Comparison of ENCODE assay signal across 8 cellular contexts in the genomic region with DNA sequence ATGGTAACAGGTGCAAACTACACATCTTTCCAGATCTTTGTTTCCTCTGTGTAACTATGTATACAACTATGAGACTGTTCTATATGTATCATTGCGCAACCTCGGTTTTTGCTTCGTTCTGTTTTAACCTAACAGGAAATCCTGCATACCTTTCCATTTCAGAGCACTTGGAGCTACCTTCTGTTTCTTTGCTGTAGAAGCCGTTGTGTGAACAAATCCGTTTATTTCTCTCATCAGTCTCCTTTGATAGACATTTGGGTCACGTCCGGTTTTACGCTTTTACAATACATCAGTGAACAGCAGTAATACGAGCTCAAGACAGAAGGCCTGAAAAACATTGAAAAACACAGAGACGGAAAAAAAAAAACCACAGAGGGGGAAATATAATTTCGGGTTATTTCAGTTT. TPM values are rescaled to one million over a fixed set of nuclear protein-coding genes. Genes with fewer than 3 reads are reported as not detected.
DNase-seq lines count a peak whose midpoint lies in the region; ATAC-seq and TF ChIP-seq lines count a peak whose summit lies in the region.

No MANE protein-coding gene starts in this region.

- H3K79me2 ChIP-seq in SK-N-SH (ENCODE audit: insufficient read depth) = 0 out of 2 replicates have a peak, but pooled peaks cover 3% of the 10 kb centered on the region

- no peaks in the 10 kb centered on the region for H3K36me3 Mint-ChIP-seq in type B pancreatic cell

- no peaks in the 10 kb centered on the region for H3K27me3 ChIP-seq in SK-N-SH (ENCODE audit: insufficient read depth)
- no peaks in the 10 kb centered on the region for H3K27me3 ChIP-seq in ascending aorta
- H3K27me3 ChIP-seq in liver (ENCODE audit: control insufficient read depth in 4 of 4, insufficient read depth in 4 of 4, low read length in 3 of 4) = no peaks in the 10 kb centered on the region

- ATAC-seq in SK-N-SH treated with all-trans-retinoic acid at 6 μM for 48 hours (no peak), HG02885 (IDR thresholded peaks at IDR 0.05; ENCODE audit: poor library complexity, unreplicated experiment) (no peak)

- no peaks in the 10 kb centered on the region for H3K9me2 ChIP-seq in SK-N-SH

- TF ChIP-seq CTCF in SK-N-SH (IDR thresholded peaks at IDR 0.05) (no peak), ascending aorta (IDR thresholded peaks at IDR 0.05) (no peak), liver (IDR thresholded peaks at IDR 0.05; ENCODE audit: low read depth, low read length, missing input control) (no peak), type B pancreatic cell (conservative IDR thresholded peaks at IDR 0.05) (no peak)

- peaks cover 19 to 22% of the 10 kb centered on the region in 2 experiments; a peak in 3 of 4 replicates for H3K4me1 ChIP-seq in SK-N-SH (ENCODE audit: control insufficient read depth in 1 of 2, insufficient read depth in 2 of 2, low read depth in 1 of 2, low read length in 1 of 2)
- peaks cover 14 to 27% of the 10 kb centered on the region in 2 donors for H3K4me1 ChIP-seq in ascending aorta
- peaks cover 6 to 62% (median 46%) of the 10 kb centered on the region in 4 donors for H3K4me1 ChIP-seq in liver (ENCODE audit: control insufficient read depth in 4 of 4, insufficient read depth in 4 of 4, low read length in 3 of 4)

- no peaks in the 10 kb centered on the region for H4K20me1 ChIP-seq in SK-N-SH (ENCODE audit: insufficient read depth)

- no peaks in the 10 kb centered on the region for H3K36me3 ChIP-seq in SK-N-SH (replicated peaks in 1 of 2; ENCODE audit: control insufficient read depth in 1 of 2, insufficient read depth in 2 of 2, low read length in 1 of 2)
- H3K36me3 ChIP-seq in ascending aorta = no peaks in the 10 kb centered on the region
- H3K36me3 ChIP-seq in liver (ENCODE audit: control insufficient read depth in 4 of 4, insufficient read depth in 3 of 4, low read depth in 1 of 4, low read length in 3 of 4) = no peaks in the 10 kb centered on the region

- peak overlapping the region; percentile 92 for H3K27ac Mint-ChIP-seq in type B pancreatic cell

- H3K4me3 Mint-ChIP-seq in type B pancreatic cell = peak overlapping the region; percentile 87

- POLR2A ChIA-PET in SK-N-SH (lab: Yijun Ruan, JAX) = interaction anchor here (0.6 to 1.5 kb wide), 2 partner anchors 11 to 82 kb away, joined by 3 to 5 read pairs; partner anchors contain the start of genes ATP5IF1 and MED18

- H3K4me3 ChIP-seq in SK-N-SH (ENCODE audit: low read depth in 2 of 2, low read length in 1 of 2) (peak overlapping the region; percentile 58 to 82), ascending aorta (peak overlapping the region; percentile 56 to 62), liver (ENCODE audit: low read depth in 1 of 3, low read length in 3 of 3) (peak overlapping the region; percentile 33 to 60 (median 50))

- CTCF ChIA-PET in SK-N-SH (lab: Yijun Ruan, JAX) = interaction anchor here (1.0 to 4.0 kb wide), 4 partner anchors 9 to 389 kb away, joined by 3 to 36 read pairs (median 4); no protein-coding TSS in a partner anchor

- H3K4me2 ChIP-seq in SK-N-SH = peak overlapping the region; percentile 84

- H3F3A ChIP-seq in SK-N-SH (replicated peaks; ENCODE audit: insufficient read depth) = peaks cover 22% of the 10 kb centered on the region

- TF ChIP-seq EP300 in SK-N-SH (IDR thresholded peaks at IDR 0.05; ENCODE audit: borderline replicate concordance in 1 of 2, low read depth in 1 of 2, low read length in 1 of 2) = no peak

- H3K4me1 Mint-ChIP-seq in type B pancreatic cell (ENCODE audit: unreplicated experiment) = peaks cover 28% of the 10 kb centered on the region

- TF ChIP-seq RAD21 in SK-N-SH (IDR thresholded peaks at IDR 0.05; ENCODE audit: low read length) (no peak), liver (IDR thresholded peaks at IDR 0.05) (no peak)

- intact Hi-C loops in ascending aorta (cut with DNase I) = loop anchor here (1.0 to 10.0 kb wide), 3 partner anchors 10 to 261 kb away; partner anchors contain the start of genes ATP5IF1 and RCC1

- peak overlapping the region; percentile 77 for H3K9ac ChIP-seq in SK-N-SH
- peak overlapping the region in 1 of 2 donors; percentile 80 for H3K9ac ChIP-seq in liver (ENCODE audit: low read depth in 1 of 2, low read length in 2 of 2)

- H3K27me3 Mint-ChIP-seq in type B pancreatic cell = no peaks in the 10 kb centered on the region

- DNase-seq in SK-N-SH (no peak), M059J (ENCODE audit: low read depth) (peak; percentile 31), ascending aorta (ENCODE audit: low spot score in 2 of 2) (peak in 1 of 2 donors; percentile 59), type B pancreatic cell (ENCODE audit: extremely low spot score, unreplicated experiment) (no peak), EL (no peak)

- WGBS in SK-N-SH (ENCODE audit: low lambda C conversion rate) = 9% methylated on average over 11 of the region's 11 CpGs
- 28% methylated on average over 11 of the region's 11 CpGs for WGBS in liver

- no peaks in the 10 kb centered on the region for H3K9me3 Mint-ChIP-seq in type B pancreatic cell

- no peaks in the 10 kb centered on the region for H3K9me3 ChIP-seq in SK-N-SH
- no peaks in the 10 kb centered on the region for H3K9me3 ChIP-seq in ascending aorta
- no peaks in the 10 kb centered on the region for H3K9me3 ChIP-seq in liver (ENCODE audit: control insufficient read depth in 4 of 4, low read length in 3 of 4)

- peak overlapping the region; percentile 87 for H2AFZ ChIP-seq in SK-N-SH (ENCODE audit: low read depth)

- H3K27ac ChIP-seq in SK-N-SH (ENCODE audit: low read depth in 2 of 2, low read length in 1 of 2) (peak overlapping the region; percentile 76 to 91), ascending aorta (peak overlapping the region; percentile 56 to 61), liver (ENCODE audit: low read depth in 1 of 2, low read length in 2 of 2) (peak overlapping the region; percentile 34 to 75)

TF ChIP-seq in SK-N-SH treated with all-trans-retinoic acid at 6 μM for 48 hours, 23 proteins besides CTCF, POLR2A, EP300 and RAD21 (continues in another document):
- no peak for TF ChIP-seq GLIS3 (CRISPR knock-in tag; IDR thresholded peaks at IDR 0.05)
- TF ChIP-seq ZNF8 (CRISPR knock-in tag; IDR thresholded peaks at IDR 0.05) = no peak
- no peak for TF ChIP-seq ESRRG (CRISPR knock-in tag; IDR thresholded peaks at IDR 0.05)
- no peak for TF ChIP-seq TOX (CRISPR knock-in tag; IDR thresholded peaks at IDR 0.05; ENCODE audit: borderline replicate concordance)
- TF ChIP-seq SNAI2 (CRISPR knock-in tag; IDR thresholded peaks at IDR 0.05) = no peak
- no peak for TF ChIP-seq ARNTL (CRISPR knock-in tag; IDR thresholded peaks at IDR 0.05; ENCODE audit: borderline replicate concordance, low read depth)
- TF ChIP-seq BACH2 (CRISPR knock-in tag; IDR thresholded peaks at IDR 0.05; ENCODE audit: borderline replicate concordance) = no peak
- no peak for TF ChIP-seq ZC3H10 (CRISPR knock-in tag; IDR thresholded peaks at IDR 0.05)
- no peak for TF ChIP-seq TCF4 (CRISPR knock-in tag; IDR thresholded peaks at IDR 0.05; ENCODE audit: borderline replicate concordance)
- TF ChIP-seq ZNF70 (CRISPR knock-in tag; IDR thresholded peaks at IDR 0.05) = no peak

TF ChIP-seq in liver, 16 proteins besides CTCF, POLR2A, EP300 and RAD21:
- TF ChIP-seq TAF1 (conservative IDR thresholded peaks at IDR 0.05) = peak; percentile 22
- no peak for TF ChIP-seq HNF4A (conservative IDR thresholded peaks at IDR 0.05)
- no peak for TF ChIP-seq JUND (IDR thresholded peaks at IDR 0.05)
- TF ChIP-seq, protein P1, sequence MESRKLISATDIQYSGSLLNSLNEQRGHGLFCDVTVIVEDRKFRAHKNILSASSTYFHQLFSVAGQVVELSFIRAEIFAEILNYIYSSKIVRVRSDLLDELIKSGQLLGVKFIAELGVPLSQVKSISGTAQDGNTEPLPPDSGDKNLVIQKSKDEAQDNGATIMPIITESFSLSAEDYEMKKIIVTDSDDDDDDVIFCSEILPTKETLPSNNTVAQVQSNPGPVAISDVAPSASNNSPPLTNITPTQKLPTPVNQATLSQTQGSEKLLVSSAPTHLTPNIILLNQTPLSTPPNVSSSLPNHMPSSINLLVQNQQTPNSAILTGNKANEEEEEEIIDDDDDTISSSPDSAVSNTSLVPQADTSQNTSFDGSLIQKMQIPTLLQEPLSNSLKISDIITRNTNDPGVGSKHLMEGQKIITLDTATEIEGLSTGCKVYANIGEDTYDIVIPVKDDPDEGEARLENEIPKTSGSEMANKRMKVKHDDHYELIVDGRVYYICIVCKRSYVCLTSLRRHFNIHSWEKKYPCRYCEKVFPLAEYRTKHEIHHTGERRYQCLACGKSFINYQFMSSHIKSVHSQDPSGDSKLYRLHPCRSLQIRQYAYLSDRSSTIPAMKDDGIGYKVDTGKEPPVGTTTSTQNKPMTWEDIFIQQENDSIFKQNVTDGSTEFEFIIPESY (IDR thresholded peaks at IDR 0.05) = no peak
- no peak for TF ChIP-seq NR2F2 (IDR thresholded peaks at IDR 0.05)
- TF ChIP-seq HNF4G (IDR thresholded peaks at IDR 0.05) = no peak

RNA-seq across cellular contexts. Expression of gene ATP5IF1, which starts 10.5 kb away (rescaled TPM):
- polyA plus RNA-seq in SK-N-SH (2012; rRNA removed) (303 and 594 TPM in 2 replicates), liver (100 to 1,000 TPM; 181 to 456 TPM)
- 453 and 709 TPM in 2 replicates for polyA plus RNA-seq in SK-N-SH (2012; cell fraction: cytosol; rRNA removed)
- 130 and 156 TPM in 2 replicates for polyA plus RNA-seq in SK-N-SH (2012; cell fraction: nucleus; rRNA removed)
- 323 and 496 TPM in 2 replicates for total RNA-seq in M059J (2014; rRNA removed; shearing (Covaris generic))
- total RNA-seq in ascending aorta (220 TPM), liver (100 to 1,000 TPM; 136 to 154 TPM), type B pancreatic cell (ENCODE audit: low replicate concordance) (143 and 144 TPM in 2 replicates)

RNA-seq across cellular contexts. Expression of gene SESN2, which starts 12.9 kb away (rescaled TPM):
- polyA plus RNA-seq in SK-N-SH (2012; rRNA removed) = 14.1 and 15.4 TPM in 2 replicates
- 6.3 and 9.8 TPM in 2 replicates for polyA plus RNA-seq in SK-N-SH (2012; cell fraction: cytosol; rRNA removed)
- 23.2 and 27.2 TPM in 2 replicates for polyA plus RNA-seq in SK-N-SH (2012; cell fraction: nucleus; rRNA removed)
- 5.3 and 7.9 TPM in 2 replicates for total RNA-seq in M059J (2014; rRNA removed; shearing (Covaris generic))
- total RNA-seq in ascending aorta = 7.6 TPM
- 10 to 100 TPM in 1 of 2 donors, 1 to 10 TPM in 1; 5.5 to 10.6 TPM for total RNA-seq in liver
- polyA plus RNA-seq in liver = 10 to 100 TPM; 10.7 to 13.0 TPM
- total RNA-seq in type B pancreatic cell (ENCODE audit: low replicate concordance) = 21.5 and 40.2 TPM in 2 replicates

RNA-seq across cellular contexts. Expression of gene DNAJC8, which starts 13.6 kb away (rescaled TPM):
- polyA plus RNA-seq in SK-N-SH (2012; rRNA removed) = 50.9 and 60.2 TPM in 2 replicates
- polyA plus RNA-seq in SK-N-SH (2012; cell fraction: cytosol; rRNA removed) = 70.4 and 90.3 TPM in 2 replicates
- 34.1 and 39.8 TPM in 2 replicates for polyA plus RNA-seq in SK-N-SH (2012; cell fraction: nucleus; rRNA removed)
- 140 and 151 TPM in 2 replicates for total RNA-seq in M059J (2014; rRNA removed; shearing (Covaris generic))
- total RNA-seq in ascending aorta = 65.2 TPM
- total RNA-seq in liver = 10 to 100 TPM; 14.9 to 23.9 TPM
- polyA plus RNA-seq in liver = 10 to 100 TPM; 26.5 to 38.6 TPM
- total RNA-seq in type B pancreatic cell (ENCODE audit: low replicate concordance) = 60.3 and 90.2 TPM in 2 replicates
